In genomic region chr4:1756079-1756478, GRCh38 we compare ENCODE assay signal across 26 cellular contexts.
"Had no signal": no experiment of that assay in that cellular context is flagged by ENCODE, and none has a peak within 500 bp of the region (broad histone marks: within the 10 kb centered on the region; RNA-seq: fewer than 3 reads in every experiment).

No MANE protein-coding gene starts in this region.

- ATAC-seq: esophagus mucosa; foreskin keratinocyte; heart right ventricle; left lung; pancreas; stimulated activated memory B cell treated with anti-CD40 and anti-IgM and Interleukin-4, amounts not matched to agents 10 μg/mL and 1 μg/mL and 100 μg/mL, for 72 hours; stimulated activated naive CD8-positive, alpha-beta T cell treated with anti-CD3 and anti-CD28 coated beads, Interleukin-15, amount 100 ng/mL, for 72 hours had no signal

- H3K4me1 ChIP-seq: pancreas, prostate gland, sigmoid colon had no signal

- H3K27me3 ChIP-seq: brain microvascular endothelial cell, foreskin keratinocyte, left lung, pancreas, sigmoid colon had no signal

- H3K27ac ChIP-seq: brain microvascular endothelial cell, coronary artery, foreskin keratinocyte, heart right ventricle, left lung, pancreas, prostate gland, sigmoid colon, VCaP had no signal

- DNase-seq: activated CD4-positive, alpha-beta T cell treated with anti-CD3 and anti-CD28 coated beads for 48 hours; activated CD4-positive, alpha-beta T cell treated with anti-CD3 and anti-CD28 coated beads, Interleukin-2, amount 50 U/mL, for 48 hours; activated CD8-positive, alpha-beta memory T cell treated with anti-CD3 and anti-CD28 coated beads, Interleukin-2, amount 50 U/mL, for 4 hours; activated effector memory CD4-positive, alpha-beta T cell treated with anti-CD3 and anti-CD28 coated beads, Interleukin-2, amount 50 U/mL, for 16 hours; activated naive CD4-positive, alpha-beta T cell treated with anti-CD3 and anti-CD28 coated beads, Interleukin-2, amount 10 ng/mL, durations not matched to agents 7 days and 5 days; activated naive CD8-positive, alpha-beta T cell treated with anti-CD3 and anti-CD28 coated beads, Interleukin-2, amount 10 ng/mL, durations not matched to agents 7 days and 5 days; activated T-cell treated with anti-CD3 and anti-CD28 coated beads, Interleukin-2, amount 50 U/mL, for 1 hour; brain microvascular endothelial cell; foreskin keratinocyte; heart right ventricle; left lung; pancreas; retina; sigmoid colon; small intestine; stimulated activated CD4-positive, alpha-beta T cell treated with anti-CD3 and anti-CD28 coated beads, Interleukin-1b, Interleukin-23, amount 100 ng/mL, for 48 hours; stimulated activated CD4-positive, alpha-beta T cell treated with anti-CD3 and anti-CD28 coated beads, Interleukin-4, amount 100 ng/mL, for 4 hours; stimulated activated CD8-positive, alpha-beta memory T cell treated with anti-CD3 and anti-CD28 coated beads, Interleukin-4, amount 100 ng/mL, for 48 hours; stimulated activated naive CD8-positive, alpha-beta T cell treated with anti-CD3 and anti-CD28 coated beads, Interleukin-15, amount 100 ng/mL, for 72 hours; substantia nigra had no signal

- H3K36me3 ChIP-seq: brain microvascular endothelial cell, heart right ventricle, left lung, pancreas, prostate gland, sigmoid colon had no signal

- H3K9me3 ChIP-seq: heart right ventricle, left lung, pancreas, prostate gland, sigmoid colon had no signal

- H3K4me3 ChIP-seq: coronary artery, heart right ventricle, left lung, lung, pancreas, prostate gland, sigmoid colon had no signal
